Comparison of ENCODE assay signal across 13 cellular contexts in the genomic region with DNA sequence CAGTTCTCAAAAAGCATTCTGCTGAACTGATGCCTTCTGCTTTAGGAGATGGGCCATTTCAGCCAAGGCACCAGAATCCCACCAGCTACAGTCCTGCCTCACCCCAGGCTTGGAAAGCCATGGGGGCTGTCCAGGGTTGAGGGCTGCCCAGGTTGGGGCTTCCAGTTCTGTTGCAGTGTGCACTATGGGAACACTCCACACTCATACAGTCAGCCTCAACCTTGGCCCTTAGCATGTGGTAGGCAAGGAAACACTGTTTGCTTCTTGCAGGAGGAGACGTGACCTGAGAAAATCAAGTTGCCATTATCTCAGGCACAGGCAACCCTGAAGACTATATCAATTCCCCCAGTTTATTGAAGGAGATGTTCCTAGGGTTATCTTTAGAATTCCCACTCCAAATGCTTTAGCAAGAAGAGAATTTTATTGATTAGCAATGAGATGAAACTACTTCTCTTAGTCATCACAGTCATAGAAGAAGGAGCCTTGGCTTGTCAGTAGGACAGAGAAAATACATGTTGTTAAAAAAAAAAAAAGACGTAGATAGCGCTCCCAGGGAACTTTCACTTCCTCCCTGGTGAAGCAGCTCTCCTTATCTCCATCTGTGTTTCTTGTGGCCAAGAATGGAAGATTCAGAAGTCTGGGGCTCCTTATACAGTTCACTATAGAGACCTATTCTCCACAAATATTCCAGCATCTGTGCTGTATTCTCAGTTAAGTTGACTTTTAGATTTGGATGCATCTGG. TPM values are rescaled to one million over a fixed set of nuclear protein-coding genes. Genes with fewer than 3 reads are reported as not detected.
DNase-seq lines count a peak whose midpoint lies in the region; ATAC-seq lines count a peak whose summit lies in the region.
"Had no signal": no experiment of that assay in that cellular context is flagged by ENCODE, and none has a peak within 500 bp of the region (broad histone marks: within the 10 kb centered on the region; RNA-seq: fewer than 3 reads in every experiment).

No MANE protein-coding gene starts in this region.

- in situ Hi-C loops in KBM-7 (cut with MboI; ENCODE audit: low pct_unique_long_range_greater_than_20kb, low sequenced_read_pairs), result no loop called here

- ATAC-seq in GM19351 (IDR thresholded peaks at IDR 0.05; ENCODE audit: unreplicated experiment) (peak; percentile 85), HG02852 (IDR thresholded peaks at IDR 0.05; ENCODE audit: unreplicated experiment) (peak; percentile 94)
- ATAC-seq in stimulated activated naive CD8-positive, alpha-beta T cell treated with anti-CD3 and anti-CD28 coated beads, Interleukin-15, Interleukin-2, amounts not matched to agents 100 U/mL and 50 U/mL, for 24 hours, result no peak

- DNase-seq in KBM-7, result peak; percentile 14
- no peak for DNase-seq in stimulated activated naive CD8-positive, alpha-beta T cell treated with anti-CD3 and anti-CD28 coated beads, Interleukin-15, Interleukin-2, amounts not matched to agents 100 U/mL and 50 U/mL, for 24 hours
- no peak for DNase-seq in activated CD8-positive, alpha-beta memory T cell treated with anti-CD3 and anti-CD28 coated beads for 24 hours
- no peak for DNase-seq in ureter (ENCODE audit: low spot score)
- DNase-seq in stimulated activated CD4-positive, alpha-beta T cell treated with anti-CD3 and anti-CD28 coated beads, Interleukin-15, amount 100 ng/mL, for 24 hours, result no peak
- DNase-seq: adrenal gland; EL; NCI-H1436 treated with DMSO at 0.1 percent for 48 hours; nephron progenitor cell; stimulated activated CD4-positive, alpha-beta T cell treated with anti-CD3 and anti-CD28 coated beads, Interleukin-1b, Interleukin-23, amount 100 ng/mL, for 48 hours had no signal

RNA-seq across cellular contexts. Expression of a gene that starts 38.3 kb away (rescaled TPM):
- 1.1 TPM for total RNA-seq in ureter
- total RNA-seq: activated CD8-positive, alpha-beta memory T cell treated with anti-CD3 and anti-CD28 coated beads for 36 hours had no signal
